ENCODE assay signal across 13 cellular contexts in the genomic region with DNA sequence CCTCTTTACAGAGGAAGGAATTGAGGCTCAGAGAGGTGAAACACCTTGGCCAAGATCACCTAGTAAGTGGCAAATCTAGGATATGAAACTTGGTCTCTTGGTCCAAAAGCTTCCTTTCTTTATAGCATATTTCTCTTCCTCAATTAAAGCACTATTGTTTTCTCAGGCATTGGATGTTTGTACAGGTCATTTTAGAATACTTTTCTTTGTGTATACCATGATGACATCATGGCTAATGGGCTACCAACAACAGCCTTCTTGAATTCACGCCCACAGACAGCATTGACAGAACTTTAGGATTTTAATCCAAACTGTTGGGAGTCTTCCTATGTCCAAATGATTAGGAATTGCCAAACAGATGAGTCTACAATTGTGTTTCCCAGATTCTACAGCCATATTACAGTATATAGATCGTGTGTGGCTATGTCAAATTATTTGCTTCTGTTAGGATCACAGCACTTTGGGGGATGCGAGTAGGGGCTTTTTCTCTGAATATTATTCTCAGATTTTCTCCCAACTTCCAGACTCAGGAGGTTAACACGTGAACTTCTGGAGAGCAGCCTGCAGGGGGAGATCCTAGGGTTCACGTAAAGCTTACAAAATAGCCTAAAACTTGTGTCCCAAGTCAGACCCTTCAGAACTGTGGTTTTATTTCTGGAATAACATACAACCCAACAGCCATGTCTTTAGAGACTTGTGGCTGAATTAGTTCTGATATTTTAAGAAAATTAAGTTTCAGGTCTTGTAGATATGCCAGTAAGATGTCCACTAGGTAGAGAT.
DNase-seq lines count a peak whose midpoint lies in the region; ATAC-seq, FAIRE-seq and TF ChIP-seq lines count a peak whose summit lies in the region.
"Had no signal": no experiment of that assay in that cellular context is flagged by ENCODE, and none has a peak within 500 bp of the region (broad histone marks: within the 10 kb centered on the region; RNA-seq: fewer than 3 reads in every experiment).

No MANE protein-coding gene starts in this region.

- H2BK15ac ChIP-seq in mesendoderm (replicated peaks; ENCODE audit: low read depth), result no peak overlapping the region

- POLR2A ChIA-PET in Caco-2 (lab: Charles Lee), result no interaction called here
- POLR2A ChIA-PET in activated CD4-positive, alpha-beta T cell treated with anti-CD3 and anti-CD28 coated beads for 36 hours (lab: Charles Lee), result no interaction called here

- H3K23ac ChIP-seq in mesendoderm (ENCODE audit: low read length), result no peak overlapping the region

- no peak overlapping the region for H3K4me3 ChIP-seq in Caco-2 (ENCODE audit: low read depth, low read length)
- no peak overlapping the region for H3K4me3 ChIP-seq in Loucy (ENCODE audit: low read length, poor library complexity, severe bottlenecking)
- H3K4me3 ChIP-seq in mesendoderm (ENCODE audit: low read length), result no peak overlapping the region
- H3K4me3 ChIP-seq: gastrocnemius medialis, vagina had no signal

- CTCF ChIA-PET in Caco-2 (lab: Charles Lee), result no interaction called here
- CTCF ChIA-PET in activated CD4-positive, alpha-beta T cell treated with anti-CD3 and anti-CD28 coated beads for 36 hours (lab: Charles Lee), result interaction anchor here (0.7 kb wide), 1 partner anchor 79 kb away, joined by 3 read pairs; no protein-coding TSS in a partner anchor

- H3K79me2 ChIP-seq in Loucy (ENCODE audit: insufficient read depth, low read length) (no peaks in the 10 kb centered on the region), mesendoderm (ENCODE audit: control insufficient read depth, insufficient read depth, low read length) (no peaks in the 10 kb centered on the region)

- no peak for ATAC-seq in activated CD4-positive, alpha-beta T cell treated with anti-CD3 and anti-CD28 coated beads for 36 hours
- ATAC-seq: gastrocnemius medialis, right cardiac atrium had no signal

- no peak overlapping the region for H3K9ac ChIP-seq in Loucy (ENCODE audit: low read depth, low read length, poor library complexity, severe bottlenecking)
- H3K9ac ChIP-seq in mesendoderm (ENCODE audit: low read length), result no peak overlapping the region

- H3K9me3 ChIP-seq in Caco-2 (no peaks in the 10 kb centered on the region), Loucy (ENCODE audit: insufficient read depth, low read depth, low read length) (no peaks in the 10 kb centered on the region)
- H3K9me3 ChIP-seq: gastrocnemius medialis, vagina had no signal

- no peaks in the 10 kb centered on the region for H3K9me3 Mint-ChIP-seq in Caco-2 (ENCODE audit: unreplicated experiment)
- no peaks in the 10 kb centered on the region for H3K9me3 Mint-ChIP-seq in activated CD4-positive, alpha-beta T cell treated with anti-CD3 and anti-CD28 coated beads for 36 hours (ENCODE audit: low read depth)

- no peak overlapping the region for H3K27ac Mint-ChIP-seq in Caco-2 (ENCODE audit: unreplicated experiment)
- H3K27ac Mint-ChIP-seq in activated CD4-positive, alpha-beta T cell treated with anti-CD3 and anti-CD28 coated beads for 36 hours, result no peak overlapping the region

- no peak overlapping the region for H3K4ac ChIP-seq in mesendoderm (ENCODE audit: low read depth, low read length)

- H3K4me1 ChIP-seq in Caco-2 (peaks cover 15% of the 10 kb centered on the region), Loucy (ENCODE audit: insufficient read depth, low read length, poor library complexity, severe bottlenecking) (peaks cover 38% of the 10 kb centered on the region), mesendoderm (ENCODE audit: control insufficient read depth, low read depth, low read length) (peaks cover 7% of the 10 kb centered on the region)

- no peak overlapping the region for H2BK5ac ChIP-seq in mesendoderm (ENCODE audit: low read length)

- H3F3A ChIP-seq in Loucy (ENCODE audit: low read depth), result peaks cover 2% of the 10 kb centered on the region; the same call in 1 of the 2 replicates

- no peak overlapping the region for H2BK120ac ChIP-seq in mesendoderm (ENCODE audit: low read depth, low read length)

- H2AK5ac ChIP-seq in mesendoderm (ENCODE audit: low read length), result no peak overlapping the region

- no peaks in the 10 kb centered on the region for H4K20me1 ChIP-seq in Loucy (ENCODE audit: insufficient read depth, low read length, poor library complexity, severe bottlenecking)

- H4K5ac ChIP-seq in mesendoderm (ENCODE audit: low read length), result no peak overlapping the region

- peaks cover 7% of the 10 kb centered on the region for H3K4me1 Mint-ChIP-seq in Caco-2 (ENCODE audit: low read depth, unreplicated experiment)
- H3K4me1 Mint-ChIP-seq in activated CD4-positive, alpha-beta T cell treated with anti-CD3 and anti-CD28 coated beads for 36 hours, result no peaks in the 10 kb centered on the region

- intact Hi-C loops in Caco-2 (cut with micrococcal nuclease; ENCODE audit: unreplicated experiment), result no loop called here
- intact Hi-C loops in activated CD4-positive, alpha-beta T cell treated with anti-CD3 and anti-CD28 coated beads for 36 hours (cut with DNase I, micrococcal nuclease), result no loop called here

- H3K27ac ChIP-seq in mesendoderm (ENCODE audit: low read depth, low read length), result no peak overlapping the region
- H3K27ac ChIP-seq: gastrocnemius medialis, vagina had no signal

- H3K4me3 Mint-ChIP-seq in Caco-2 (ENCODE audit: unreplicated experiment), result no peak overlapping the region
- H3K4me3 Mint-ChIP-seq in activated CD4-positive, alpha-beta T cell treated with anti-CD3 and anti-CD28 coated beads for 36 hours, result no peak overlapping the region

- H2AFZ ChIP-seq in Loucy (ENCODE audit: low read length), result no peak overlapping the region

- TF ChIP-seq CTCF in Caco-2 (IDR thresholded peaks at IDR 0.05; ENCODE audit: insufficient read depth in 1 of 2, low read depth in 1 of 2, low read length in 1 of 2, severe bottlenecking in 1 of 2, unreplicated experiment in 1 of 2) (peak; percentile 32 to 37), Loucy (conservative IDR thresholded peaks at IDR 0.05; ENCODE audit: low read length) (peak; percentile 65)

- H3K27me3 ChIP-seq in Caco-2 (replicated peaks; ENCODE audit: control insufficient read depth, insufficient read depth, low read length) (no peaks in the 10 kb centered on the region), Loucy (ENCODE audit: insufficient read depth, low read length, poor library complexity, severe bottlenecking) (no peaks in the 10 kb centered on the region), mesendoderm (ENCODE audit: insufficient read depth, low read length, poor library complexity) (no peaks in the 10 kb centered on the region)
- H3K27me3 ChIP-seq: vagina had no signal

- H3K79me1 ChIP-seq in mesendoderm (ENCODE audit: low read length), result no peaks in the 10 kb centered on the region

- H4K8ac ChIP-seq in mesendoderm (ENCODE audit: low read depth, low read length), result no peak overlapping the region

- FAIRE-seq in RCC 7860 (lab: Jason Lieb, UNC), result no peak

- BruUV-seq in Caco-2 (replicated peaks; lab: Mats Ljungman, UMichigan), result no TSS peak

- peak in 1 of 2 experiments; percentile 19 for DNase-seq in Caco-2
- peak; percentile 36 for DNase-seq in cerebellar cortex (ENCODE audit: low spot score)
- peak; percentile 55 for DNase-seq in mesendoderm
- DNase-seq in RCC 7860 (ENCODE audit: low spot score), result no peak
- DNase-seq in RKO (ENCODE audit: low spot score), result no peak
- DNase-seq in NCI-H2196 treated with DMSO at 0.1 percent for 48 hours (lab: John Stamatoyannopoulos, UW; ENCODE audit: unreplicated experiment), result no peak
- DNase-seq in activated CD4-positive, alpha-beta T cell treated with anti-CD3 and anti-CD28 coated beads for 36 hours, result no peak
- DNase-seq: gastrocnemius medialis, mesenchymal stem cell, NCI-H510A treated with DMSO at 0.1 percent for 48 hours, right cardiac atrium had no signal

- H3K18ac ChIP-seq in mesendoderm (ENCODE audit: low read length), result no peak overlapping the region

- H3K27me3 Mint-ChIP-seq in Caco-2 (ENCODE audit: insufficient read depth, unreplicated experiment), result no peaks in the 10 kb centered on the region
- H3K27me3 Mint-ChIP-seq in activated CD4-positive, alpha-beta T cell treated with anti-CD3 and anti-CD28 coated beads for 36 hours, result peaks cover 25% of the 10 kb centered on the region

- H3K36me3 ChIP-seq in Caco-2 (ENCODE audit: control insufficient read depth, insufficient read depth, low read length) (peaks cover 1% of the 10 kb centered on the region; the same call in 1 of the 2 replicates), Loucy (ENCODE audit: insufficient read depth, low read length) (no peaks in the 10 kb centered on the region), mesendoderm (ENCODE audit: control insufficient read depth, insufficient read depth, low read length) (no peaks in the 10 kb centered on the region)
- H3K36me3 ChIP-seq: gastrocnemius medialis, vagina had no signal

- no CpG with 5 or more reads among the region's 5 CpGs for WGBS in mesendoderm (ENCODE audit: extremely low coverage, insufficient coverage, low lambda C conversion rate)

- no peak overlapping the region for H3K4me2 ChIP-seq in Loucy (ENCODE audit: low read depth, low read length, poor library complexity, severe bottlenecking)
- H3K4me2 ChIP-seq in mesendoderm (ENCODE audit: low read length), result no peak overlapping the region

- H3K56ac ChIP-seq in mesendoderm (ENCODE audit: low read length), result no peak overlapping the region

- H3K36me3 Mint-ChIP-seq in Caco-2 (ENCODE audit: insufficient read depth, unreplicated experiment), result peaks cover 10% of the 10 kb centered on the region
- H3K36me3 Mint-ChIP-seq in activated CD4-positive, alpha-beta T cell treated with anti-CD3 and anti-CD28 coated beads for 36 hours (ENCODE audit: low read depth), result no peaks in the 10 kb centered on the region

- H3K9me2 ChIP-seq in Loucy (replicated peaks; ENCODE audit: low read depth, low read length), result no peaks in the 10 kb centered on the region

Comparison
In these comparisons a context has a peak if more than half of its experiments do, and no peak if none do; other contexts are left out.
1. DNase-seq: peak in cerebellar cortex (single experiment) and mesendoderm (single experiment); none in RCC 7860 (single experiment), RKO (single experiment), NCI-H2196 treated with DMSO at 0.1 percent for 48 hours (single experiment) and activated CD4-positive, alpha-beta T cell treated with anti-CD3 and anti-CD28 coated beads for 36 hours (single experiment).